28 cellular contexts compared by ENCODE assay signal in genomic region chr3:177034850-177035475, GRCh38.
A peak's percentile ranks its signal among the peaks of the same experiment; 100 is the strongest.
DNase-seq lines count a peak whose midpoint lies in the region; ATAC-seq and TF ChIP-seq lines count a peak whose summit lies in the region.
"Had no signal": no experiment of that assay in that cellular context is flagged by ENCODE, and none has a peak within 500 bp of the region (broad histone marks: within the 10 kb centered on the region; RNA-seq: fewer than 3 reads in every experiment).

No MANE protein-coding gene starts in this region.

- no peak overlapping the region for H3K4me3 Mint-ChIP-seq in activated T-cell treated with anti-CD3 and anti-CD28 coated beads, Interleukin-2, amount 50 U/mL, for 24 hours
- no peak overlapping the region for H3K4me3 Mint-ChIP-seq in effector memory CD8-positive, alpha-beta T cell
- H3K4me3 Mint-ChIP-seq: activated CD8-positive, alpha-beta memory T cell treated with anti-CD3 and anti-CD28 coated beads, Interleukin-2, amount 10 ng/mL, durations not matched to agents 7 days and 5 days; B cell; dendritic cell treated with granulocyte-macrophage colony-stimulating factor and Interleukin-4, amounts not matched to agents 40 ng/mL and 50 ng/mL, for 4 days; GM23338; immature natural killer cell; naive thymus-derived CD4-positive, alpha-beta T cell; T-cell; type B pancreatic cell had no signal

- peak overlapping the region; percentile 63 for H3K27ac Mint-ChIP-seq in activated T-cell treated with anti-CD3 and anti-CD28 coated beads, Interleukin-2, amount 50 U/mL, for 24 hours
- H3K27ac Mint-ChIP-seq in effector memory CD8-positive, alpha-beta T cell, result peak overlapping the region; percentile 1 to 26
- H3K27ac Mint-ChIP-seq: activated CD8-positive, alpha-beta memory T cell treated with anti-CD3 and anti-CD28 coated beads, Interleukin-2, amount 10 ng/mL, durations not matched to agents 7 days and 5 days; B cell; dendritic cell treated with granulocyte-macrophage colony-stimulating factor and Interleukin-4, amounts not matched to agents 40 ng/mL and 50 ng/mL, for 4 days; GM23338; type B pancreatic cell had no signal

- H3K9me3 ChIP-seq in SK-N-MC (ENCODE audit: low read depth, low read length), result no peaks in the 10 kb centered on the region
- H3K9me3 ChIP-seq in smooth muscle cell (replicated peaks; ENCODE audit: low read depth), result no peaks in the 10 kb centered on the region
- H3K9me3 ChIP-seq in colonic mucosa, result no peaks in the 10 kb centered on the region
- H3K9me3 ChIP-seq: ascending aorta, gastrocnemius medialis had no signal

- H3K36me3 ChIP-seq in SK-N-MC (ENCODE audit: insufficient read depth, low read length) (peaks cover 92% of the 10 kb centered on the region), smooth muscle cell (ENCODE audit: low read depth) (peaks cover 36% of the 10 kb centered on the region), colonic mucosa (no peaks in the 10 kb centered on the region)

- H3K79me2 ChIP-seq in smooth muscle cell (ENCODE audit: low read depth), result peaks cover 18% of the 10 kb centered on the region

- no peak overlapping the region for H3K4me2 ChIP-seq in smooth muscle cell
- H3K4me2 ChIP-seq: GM23338 had no signal

- peaks cover 32% of the 10 kb centered on the region for H3K4me1 Mint-ChIP-seq in activated T-cell treated with anti-CD3 and anti-CD28 coated beads, Interleukin-2, amount 50 U/mL, for 24 hours (ENCODE audit: low read depth)
- peaks cover 0 to 10% of the 10 kb centered on the region in 2 donors for H3K4me1 Mint-ChIP-seq in effector memory CD8-positive, alpha-beta T cell (ENCODE audit: low read depth in 2 of 2)

- H4K20me1 ChIP-seq in smooth muscle cell (ENCODE audit: low read depth), result peaks cover 8% of the 10 kb centered on the region

- H3K4me1 ChIP-seq in smooth muscle cell (ENCODE audit: low read depth) (no peaks in the 10 kb centered on the region), colonic mucosa (no peaks in the 10 kb centered on the region)

- 100% methylated on average over 3 of the region's 3 CpGs for WGBS in smooth muscle cell (ENCODE audit: low lambda C conversion rate)

- H3K9ac ChIP-seq in SK-N-MC (ENCODE audit: insufficient read length) (no peak overlapping the region), smooth muscle cell (ENCODE audit: low read depth) (no peak overlapping the region), colonic mucosa (ENCODE audit: low read depth in 2 of 2, low read length in 2 of 2) (no peak overlapping the region)

- TF ChIP-seq CTCF in smooth muscle cell (IDR thresholded peaks at IDR 0.05; ENCODE audit: borderline replicate concordance, insufficient read depth, poor library complexity, severe bottlenecking) (no peak), colonic mucosa (IDR thresholded peaks at IDR 0.05) (no peak)

- no peaks in the 10 kb centered on the region for H3K27me3 ChIP-seq in smooth muscle cell (ENCODE audit: low read depth)
- no peaks in the 10 kb centered on the region for H3K27me3 ChIP-seq in colonic mucosa
- H3K27me3 ChIP-seq: ascending aorta, gastrocnemius medialis had no signal

- no peak for DNase-seq in activated T-cell treated with anti-CD3 and anti-CD28 coated beads, Interleukin-2, amount 50 U/mL, for 24 hours
- DNase-seq in activated T-cell treated with anti-CD3 and anti-CD28 coated beads, Interleukin-2, amount 50 U/mL, for 1 hour, result no peak
- DNase-seq in SK-N-MC (ENCODE audit: low read depth, low spot score) (no peak), smooth muscle cell (lab: John Stamatoyannopoulos, UW; ENCODE audit: unreplicated experiment) (no peak), colonic mucosa (no peak), cerebellar cortex (ENCODE audit: low spot score) (no peak), NCI-H2107 treated with DMSO at 0.1 percent for 48 hours (lab: John Stamatoyannopoulos, UW; ENCODE audit: unreplicated experiment) (no peak)
- no peak for DNase-seq in effector memory CD8-positive, alpha-beta T cell
- DNase-seq: activated CD4-positive, alpha-beta T cell treated with anti-CD3 and anti-CD28 coated beads for 4 hours; activated CD8-positive, alpha-beta memory T cell treated with anti-CD3 and anti-CD28 coated beads, Interleukin-2, amount 10 ng/mL, durations not matched to agents 7 days and 5 days; gastrocnemius medialis; hippocampal formation; immature natural killer cell; naive thymus-derived CD4-positive, alpha-beta T cell; NCI-H1048; NCI-H1694 treated with DMSO at 0.1 percent for 48 hours; NCI-H2171 treated with DMSO at 0.1 percent for 48 hours; NCI-H524 treated with DMSO at 0.1 percent for 48 hours; retina; T-cell had no signal

- no peaks in the 10 kb centered on the region for H3K27me3 Mint-ChIP-seq in activated T-cell treated with anti-CD3 and anti-CD28 coated beads, Interleukin-2, amount 50 U/mL, for 24 hours
- no peaks in the 10 kb centered on the region for H3K27me3 Mint-ChIP-seq in effector memory CD8-positive, alpha-beta T cell
- H3K27me3 Mint-ChIP-seq: activated CD8-positive, alpha-beta memory T cell treated with anti-CD3 and anti-CD28 coated beads, Interleukin-2, amount 10 ng/mL, durations not matched to agents 7 days and 5 days; B cell; dendritic cell treated with granulocyte-macrophage colony-stimulating factor and Interleukin-4, amounts not matched to agents 40 ng/mL and 50 ng/mL, for 4 days; naive thymus-derived CD4-positive, alpha-beta T cell; T-cell; type B pancreatic cell had no signal

- peaks cover 87% of the 10 kb centered on the region for H3K36me3 Mint-ChIP-seq in activated T-cell treated with anti-CD3 and anti-CD28 coated beads, Interleukin-2, amount 50 U/mL, for 24 hours (ENCODE audit: low read depth)
- H3K36me3 Mint-ChIP-seq in effector memory CD8-positive, alpha-beta T cell (ENCODE audit: insufficient read depth), result peaks cover 51% of the 10 kb centered on the region

- H3K4me3 ChIP-seq in SK-N-MC (no peak overlapping the region), smooth muscle cell (no peak overlapping the region), colonic mucosa (no peak overlapping the region)
- H3K4me3 ChIP-seq: ascending aorta, gastrocnemius medialis, GM23338, skin epidermis had no signal

- intact Hi-C loops in colonic mucosa (cut with DNase I), result no loop called here

- no peak overlapping the region for H2AFZ ChIP-seq in smooth muscle cell (ENCODE audit: low read depth)
- H2AFZ ChIP-seq: GM23338 had no signal

- no peaks in the 10 kb centered on the region for H3K9me3 Mint-ChIP-seq in activated T-cell treated with anti-CD3 and anti-CD28 coated beads, Interleukin-2, amount 50 U/mL, for 24 hours
- H3K9me3 Mint-ChIP-seq in effector memory CD8-positive, alpha-beta T cell, result no peaks in the 10 kb centered on the region
- H3K9me3 Mint-ChIP-seq: activated naive CD4-positive, alpha-beta T cell treated with anti-CD3 and anti-CD28 coated beads, Interleukin-2, amount 50 U/mL, for 72 hours; dendritic cell treated with granulocyte-macrophage colony-stimulating factor and Interleukin-4, amounts not matched to agents 40 ng/mL and 50 ng/mL, for 4 days; GM23338; immature natural killer cell; T-cell; type B pancreatic cell had no signal

- ATAC-seq in effector memory CD8-positive, alpha-beta T cell (replicated peaks), result no peak
- ATAC-seq: activated CD8-positive, alpha-beta memory T cell treated with anti-CD3 and anti-CD28 coated beads, Interleukin-2, amount 10 ng/mL, durations not matched to agents 7 days and 5 days; activated naive CD4-positive, alpha-beta T cell treated with anti-CD3 and anti-CD28 coated beads, Interleukin-2, amount 50 U/mL, for 72 hours; gastrocnemius medialis; GM23338; HepG2; naive thymus-derived CD4-positive, alpha-beta T cell; T-cell had no signal

- H3K27ac ChIP-seq in SK-N-MC, result peak overlapping the region; percentile 68
- H3K27ac ChIP-seq in smooth muscle cell (ENCODE audit: low read depth), result peak overlapping the region; percentile 15
- H3K27ac ChIP-seq in colonic mucosa, result no peak overlapping the region
- H3K27ac ChIP-seq: ascending aorta, skin epidermis had no signal

- H3F3A ChIP-seq in smooth muscle cell (ENCODE audit: low read depth), result peaks cover 6% of the 10 kb centered on the region
